1 cellular context compared by ENCODE assay signal in the genomic region with DNA sequence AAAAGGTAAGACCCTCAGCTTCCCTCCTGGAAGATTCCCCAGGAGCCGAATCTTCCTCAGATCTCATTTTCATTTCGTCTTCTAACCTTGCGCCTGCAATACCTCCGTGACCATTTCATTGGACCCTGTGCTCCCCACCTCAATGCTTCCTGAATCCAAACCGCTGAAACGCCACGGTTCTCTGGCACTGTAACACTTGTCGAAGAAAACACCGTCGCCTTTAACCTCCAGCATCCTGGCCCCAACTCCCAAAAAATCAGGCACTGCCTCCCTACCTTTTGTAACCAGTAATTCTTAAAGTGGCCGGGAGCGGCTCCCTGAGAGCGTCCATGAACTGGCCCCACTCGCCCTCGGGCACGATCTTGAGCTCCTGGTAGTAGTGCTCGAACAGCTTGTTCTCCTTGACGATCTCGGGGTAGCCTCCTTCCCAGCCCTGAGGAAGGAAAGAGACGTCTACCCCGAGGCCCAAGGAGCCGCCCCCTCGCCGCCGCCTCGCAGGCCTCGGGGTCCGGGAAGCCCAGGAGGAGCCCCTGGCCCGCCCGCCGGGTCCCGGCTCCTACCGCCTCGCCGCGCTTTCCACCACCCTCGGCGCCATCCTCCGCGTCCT.
TF ChIP-seq lines count a peak whose summit lies in the region.

No MANE protein-coding gene starts in this region.

TF ChIP-seq in H1, 55 proteins besides CTCF, POLR2A, EP300 and RAD21:
- TF ChIP-seq POLR2AphosphoS5 (IDR thresholded peaks at IDR 0.05; ENCODE audit: low read depth, low read length), result 0 out of 2 replicates have a peak, but pooled peaks have one; percentile 35
- TF ChIP-seq EGR1 (IDR thresholded peaks at IDR 0.05; ENCODE audit: borderline replicate concordance, low read depth, low read length), result no peak
- TF ChIP-seq PHF8 (conservative IDR thresholded peaks at IDR 0.05; ENCODE audit: low read depth, low read length), result peak; percentile 90; the same call in 1 of the 2 replicates
- peak; percentile 41; the same call in 1 of the 2 replicates for TF ChIP-seq KDM5A (IDR thresholded peaks at IDR 0.05; ENCODE audit: low read length)
